ENCODE assay signal across 8 cellular contexts in genomic region chr10:6579904-6580278, GRCh38. TPM values are rescaled to one million over a fixed set of nuclear protein-coding genes. Genes with fewer than 3 reads are reported as not detected.
A peak's percentile ranks its signal among the peaks of the same experiment; 100 is the strongest.
DNase-seq lines count a peak whose midpoint lies in the region; ATAC-seq and TF ChIP-seq lines count a peak whose summit lies in the region.

Gene PRKCQ, minus strand, starts transcription at chr10:6580276. Its CDS starts 65,141 bp downstream, at chr10:6515135.

- H3K27ac ChIP-seq in KOPT-K1 (ENCODE audit: low read depth, low read length, poor library complexity, severe bottlenecking) (peak within 1 kb of the TSS; percentile 99), lower lobe of right lung (peak within 1 kb of the TSS; percentile 80), upper lobe of right lung (peak within 1 kb of the TSS; percentile 78)

- peaks cover 18% of the 10 kb centered on the region for H3K27me3 ChIP-seq in lower lobe of right lung (ENCODE audit: low read depth)
- H3K27me3 ChIP-seq in upper lobe of right lung = peaks cover 26% of the 10 kb centered on the region

- H3K27me3 Mint-ChIP-seq in CD14-positive monocyte (ENCODE audit: low read depth in 3 of 3) = peaks cover 21 to 35% (median 24%) of the 10 kb centered on the region in 3 donors

- TF ChIP-seq CTCF in CD14-positive monocyte (IDR thresholded peaks at IDR 0.05) (no peak), cardiac fibroblast (IDR thresholded peaks at IDR 0.05; ENCODE audit: low read depth, low read length) (no peak), lower lobe of right lung (IDR thresholded peaks at IDR 0.05) (no peak), upper lobe of right lung (IDR thresholded peaks at IDR 0.05) (no peak)

- peaks cover 43% of the 10 kb centered on the region for H3K4me1 Mint-ChIP-seq in CD14-positive monocyte

- H3K36me3 ChIP-seq in KOPT-K1 (ENCODE audit: insufficient read depth, low read length) (peaks cover 24% of the 10 kb centered on the region), lower lobe of right lung (no peaks in the 10 kb centered on the region), upper lobe of right lung (no peaks in the 10 kb centered on the region)

- intact Hi-C loops in CD14-positive monocyte (cut with micrococcal nuclease) = no loop called here
- intact Hi-C loops in lower lobe of right lung (cut with DNase I) = no loop called here
- intact Hi-C loops in upper lobe of right lung (cut with DNase I) = no loop called here

- peak within 1 kb of the TSS; percentile 47 to 60 for H3K4me3 ChIP-seq in cardiac fibroblast (replicated peaks in 1 of 2; ENCODE audit: low read depth in 2 of 2, low read length in 2 of 2)
- H3K4me3 ChIP-seq in lower lobe of right lung = peak within 1 kb of the TSS; percentile 71
- peak within 1 kb of the TSS; percentile 67 for H3K4me3 ChIP-seq in upper lobe of right lung

- DNase-seq in CD14-positive monocyte (ENCODE audit: low spot score) (no peak), cardiac fibroblast (ENCODE audit: low read depth in 2 of 2) (peak in 1 of 2 donors; percentile 43), lower lobe of right lung (peak; percentile 51), upper lobe of right lung (no peak), SKM-1 (lab: John Stamatoyannopoulos, UW; ENCODE audit: unreplicated experiment) (no peak)

- H3K9me3 ChIP-seq in KOPT-K1 (ENCODE audit: insufficient read depth, low read length, poor library complexity, severe bottlenecking) = no peaks in the 10 kb centered on the region
- H3K9me3 ChIP-seq in lower lobe of right lung = no peaks in the 10 kb centered on the region
- H3K9me3 ChIP-seq in upper lobe of right lung = no peaks in the 10 kb centered on the region

- H3K4me1 ChIP-seq in lower lobe of right lung (no peaks in the 10 kb centered on the region), upper lobe of right lung (no peaks in the 10 kb centered on the region)

- ATAC-seq in GM19452 (IDR thresholded peaks at IDR 0.05; ENCODE audit: unreplicated experiment) (peak; percentile 18), lower lobe of right lung (peak in 1 of 2 donors; percentile 61), upper lobe of right lung (peak; percentile 46), GM21717 (IDR thresholded peaks at IDR 0.05; ENCODE audit: unreplicated experiment) (no peak)

- peak within 1 kb of the TSS; percentile 93 to 95 for H3K4me3 Mint-ChIP-seq in CD14-positive monocyte

- H3K36me3 Mint-ChIP-seq in CD14-positive monocyte = peaks cover 2 to 12% of the 10 kb centered on the region in 2 donors

- peak within 1 kb of the TSS in 3 of 7 donors; percentile 36 to 73 (median 60) for H3K27ac Mint-ChIP-seq in CD14-positive monocyte

- H3K9me3 Mint-ChIP-seq in CD14-positive monocyte = peaks cover 0 to 2% (median 0%) of the 10 kb centered on the region in 7 donors

RNA-seq across cellular contexts. Expression of gene PRKCQ, which starts in this region (rescaled TPM):
- under 1 TPM; 0.09 to 0.29 TPM for polyA plus RNA-seq in CD14-positive monocyte
- total RNA-seq in lower lobe of right lung (8.1 TPM), upper lobe of right lung (9.8 TPM)
